In the genomic region with DNA sequence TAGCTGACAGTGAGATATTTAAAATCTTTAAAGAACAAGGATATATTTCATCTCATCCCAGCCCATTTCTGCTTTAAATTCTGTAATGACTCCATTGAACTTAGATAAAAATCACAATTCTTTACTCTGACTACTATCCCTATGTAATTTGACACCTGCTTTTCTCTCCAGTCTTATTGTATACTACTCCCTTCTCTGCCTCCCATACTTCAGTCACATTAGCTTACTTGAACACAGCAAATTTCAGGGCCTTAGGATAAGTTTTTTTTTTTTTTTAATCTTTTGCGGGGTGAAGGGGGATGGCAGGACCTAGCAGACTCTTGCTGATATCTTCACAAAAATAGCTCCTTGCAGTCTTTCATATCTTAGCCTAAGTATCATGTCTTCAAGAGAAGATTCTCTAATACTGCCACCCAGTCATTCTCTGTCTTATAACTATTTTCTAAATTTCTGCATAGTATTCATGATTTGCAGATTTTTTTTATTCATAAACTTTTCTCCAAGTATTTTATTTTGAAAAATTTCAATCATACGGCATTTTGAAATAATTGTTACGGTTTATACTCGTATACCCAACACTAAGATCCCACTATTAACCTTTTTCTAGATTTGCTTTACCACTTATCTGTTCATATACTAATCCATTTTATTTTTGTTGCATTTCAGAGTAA, we compare ENCODE assay signal across 16 cellular contexts.
"Had no signal": no experiment of that assay in that cellular context is flagged by ENCODE, and none has a peak within 500 bp of the region (broad histone marks: within the 10 kb centered on the region; RNA-seq: fewer than 3 reads in every experiment).

No MANE protein-coding gene starts in this region.

- H3K27ac Mint-ChIP-seq: activated B cell treated with CpG ODN at 0.5 μM for 24 hours; activated CD4-positive, alpha-beta T cell treated with anti-CD3 and anti-CD28 coated beads, Interleukin-2, amount 10 ng/mL, durations not matched to agents 7 days and 5 days; activated naive CD4-positive, alpha-beta T cell treated with anti-CD3 and anti-CD28 coated beads, Interleukin-2, amount 50 U/mL, for 24 hours had no signal

- H3K4me1 ChIP-seq: thyroid gland, uterus had no signal

- DNase-seq: activated B cell treated with CpG ODN at 0.5 μM for 24 hours; activated CD4-positive, alpha-beta T cell treated with anti-CD3 and anti-CD28 coated beads, Interleukin-2, amount 10 ng/mL, durations not matched to agents 7 days and 5 days; activated effector memory CD4-positive, alpha-beta T cell treated with Interleukin-2 at 50 U/mL for 16 hours; activated T-cell treated with anti-CD3 and anti-CD28 coated beads for 4 hours; amniotic stem cell; body of pancreas; erythroblast; hypothalamus; lower lobe of right lung; midbrain; pancreas; stimulated activated CD4-positive, alpha-beta T cell treated with anti-CD3 and anti-CD28 coated beads, Interleukin-15, amount 100 ng/mL, for 24 hours; stimulated activated CD4-positive, alpha-beta T cell treated with anti-CD3 and anti-CD28 coated beads, Interleukin-4, amount 100 ng/mL, for 24 hours; thyroid gland; uterus had no signal

- H3K9me3 ChIP-seq: body of pancreas, lower lobe of right lung, pancreas, thyroid gland, uterus had no signal

- H3K27ac ChIP-seq: body of pancreas, lower lobe of right lung, pancreas, thyroid gland, uterus had no signal

- H3K9me3 Mint-ChIP-seq: activated B cell treated with CpG ODN at 0.5 μM for 24 hours; activated CD4-positive, alpha-beta T cell treated with anti-CD3 and anti-CD28 coated beads, Interleukin-2, amount 10 ng/mL, durations not matched to agents 7 days and 5 days; activated naive CD4-positive, alpha-beta T cell treated with anti-CD3 and anti-CD28 coated beads, Interleukin-2, amount 50 U/mL, for 24 hours had no signal

- H3K27me3 ChIP-seq: body of pancreas, pancreas, thyroid gland, uterus had no signal

- H3K27me3 Mint-ChIP-seq: activated B cell treated with CpG ODN at 0.5 μM for 24 hours; activated naive CD4-positive, alpha-beta T cell treated with anti-CD3 and anti-CD28 coated beads, Interleukin-2, amount 50 U/mL, for 24 hours had no signal

- H3K36me3 ChIP-seq: lower lobe of right lung, pancreas, thyroid gland, uterus had no signal

- H3K4me3 ChIP-seq: body of pancreas, lower lobe of right lung, pancreas, thyroid gland, uterus had no signal

- FAIRE-seq: pancreas had no signal

- H3K4me3 Mint-ChIP-seq: activated B cell treated with CpG ODN at 0.5 μM for 24 hours; activated CD4-positive, alpha-beta T cell treated with anti-CD3 and anti-CD28 coated beads, Interleukin-2, amount 10 ng/mL, durations not matched to agents 7 days and 5 days; activated naive CD4-positive, alpha-beta T cell treated with anti-CD3 and anti-CD28 coated beads, Interleukin-2, amount 50 U/mL, for 24 hours had no signal

- ATAC-seq: body of pancreas, lower lobe of right lung, pancreas had no signal
